Comparison of ENCODE assay signal across 1 cellular context in genomic region chr22:44186737-44187136, GRCh38.
A peak's percentile ranks its signal among the peaks of the same experiment; 100 is the strongest.
TF ChIP-seq lines count a peak whose summit lies in the region.

No MANE protein-coding gene starts in this region.

TF ChIP-seq in HEK293, 187 proteins besides CTCF, POLR2A, EP300 and RAD21 (continued from another document):
- TF ChIP-seq ZNF132 (tag by site-specific recombination; IDR thresholded peaks at IDR 0.05; ENCODE audit: borderline replicate concordance) = no peak
- TF ChIP-seq ZNF645 (tag by site-specific recombination; IDR thresholded peaks at IDR 0.05) = no peak
- no peak for TF ChIP-seq ZNF292 (tag by site-specific recombination; IDR thresholded peaks at IDR 0.05; ENCODE audit: borderline replicate concordance, low read depth)
- TF ChIP-seq ZFHX2 (tag by site-specific recombination; conservative IDR thresholded peaks at IDR 0.05) = peak; percentile 48
- no peak for TF ChIP-seq YY2 (tag by site-specific recombination; IDR thresholded peaks at IDR 0.05)
